1 cellular context compared by ENCODE assay signal in genomic region chr4:6688879-6689505, GRCh38.
TF ChIP-seq lines count a peak whose summit lies in the region.

No MANE protein-coding gene starts in this region.

TF ChIP-seq in GM23338, 12 proteins besides CTCF, POLR2A, EP300 and RAD21 (continued from another document):
- TF ChIP-seq ZNF462 (CRISPR knock-in tag; IDR thresholded peaks at IDR 0.05), result no peak
- TF ChIP-seq STAT1 (IDR thresholded peaks at IDR 0.05; ENCODE audit: unreplicated experiment), result no peak
- TF ChIP-seq EZH2 (IDR thresholded peaks at IDR 0.05; ENCODE audit: low read depth, unreplicated experiment), result no peak
- no peak for TF ChIP-seq ZNF331 (CRISPR knock-in tag; IDR thresholded peaks at IDR 0.05; ENCODE audit: low read depth)
- TF ChIP-seq EZH2phosphoT487 (IDR thresholded peaks at IDR 0.05; ENCODE audit: unreplicated experiment), result no peak
